In genomic region chr2:241094924-241095420, GRCh38 we compare ENCODE assay signal across 20 cellular contexts. TPM values are rescaled to one million over a fixed set of nuclear protein-coding genes. Genes with fewer than 3 reads are reported as not detected.
DNase-seq lines count a peak whose midpoint lies in the region; ATAC-seq and TF ChIP-seq lines count a peak whose summit lies in the region.
"Had no signal": no experiment of that assay in that cellular context is flagged by ENCODE, and none has a peak within 500 bp of the region (broad histone marks: within the 10 kb centered on the region; RNA-seq: fewer than 3 reads in every experiment).

No MANE protein-coding gene starts in this region.

- peaks cover 0 to 5% of the 10 kb centered on the region in 2 donors for H3K9me3 Mint-ChIP-seq in stimulated activated naive CD8-positive, alpha-beta T cell treated with anti-CD3 and anti-CD28 coated beads, Interleukin-15, amount 100 ng/mL, for 72 hours
- H3K9me3 Mint-ChIP-seq: stimulated activated naive CD8-positive, alpha-beta T cell treated with anti-CD3 and anti-CD28 coated beads, Interleukin-15, Interleukin-2, amounts not matched to agents 100 ng/mL and 50 ng/mL, for 24 hours had no signal

- DNase-seq in stimulated activated naive CD8-positive, alpha-beta T cell treated with anti-CD3 and anti-CD28 coated beads, Interleukin-15, amount 100 ng/mL, for 72 hours = no peak
- no peak for DNase-seq in stimulated activated naive CD8-positive, alpha-beta T cell treated with anti-CD3 and anti-CD28 coated beads, Interleukin-15, Interleukin-2, amounts not matched to agents 100 U/mL and 50 U/mL, for 24 hours
- no peak for DNase-seq in lower lobe of right lung
- no peak for DNase-seq in NCI-H1417 (lab: John Stamatoyannopoulos, UW)
- no peak for DNase-seq in stimulated activated CD4-positive, alpha-beta T cell treated with anti-CD3 and anti-CD28 coated beads, Interleukin-15, amount 100 ng/mL, for 24 hours
- DNase-seq in NCI-H446 (lab: John Stamatoyannopoulos, UW) = no peak
- DNase-seq: activated CD8-positive, alpha-beta memory T cell treated with anti-CD3 and anti-CD28 coated beads, Interleukin-2, amount 50 U/mL, for 48 hours; dermis blood vessel endothelial cell; DMS 273 treated with DMSO at 0.1 percent for 48 hours; gastrocnemius medialis; Kasumi-1; NCI-H1105 treated with DMSO at 0.1 percent for 48 hours; NCI-H526 treated with DMSO at 0.1 percent for 48 hours; occipital lobe; OCI-M1 had no signal

- intact Hi-C loops in lower lobe of right lung (cut with DNase I) = no loop called here

- peak overlapping the region; percentile 99 for H3K27ac ChIP-seq in VCaP
- peak overlapping the region; percentile 13 for H3K27ac ChIP-seq in lower lobe of right lung
- H3K27ac ChIP-seq: breast epithelium, gastrocnemius medialis, right atrium auricular region had no signal

- no peak overlapping the region for H3K4me3 ChIP-seq in lower lobe of right lung
- H3K4me3 ChIP-seq: breast epithelium, gastrocnemius medialis, right atrium auricular region had no signal

- no peak for ATAC-seq in stimulated activated naive CD8-positive, alpha-beta T cell treated with anti-CD3 and anti-CD28 coated beads, Interleukin-15, amount 100 ng/mL, for 72 hours
- no peak for ATAC-seq in stimulated activated naive CD8-positive, alpha-beta T cell treated with anti-CD3 and anti-CD28 coated beads, Interleukin-15, Interleukin-2, amounts not matched to agents 100 U/mL and 50 U/mL, for 24 hours
- no peak for ATAC-seq in lower lobe of right lung
- ATAC-seq: gastrocnemius medialis, HCT116 had no signal

- H3K27me3 ChIP-seq in lower lobe of right lung (ENCODE audit: low read depth) = no peaks in the 10 kb centered on the region
- H3K27me3 ChIP-seq: breast epithelium, gastrocnemius medialis, right atrium auricular region had no signal

- peak overlapping the region in 1 of 2 donors; percentile 2 for H3K4me3 Mint-ChIP-seq in stimulated activated naive CD8-positive, alpha-beta T cell treated with anti-CD3 and anti-CD28 coated beads, Interleukin-15, amount 100 ng/mL, for 72 hours
- H3K4me3 Mint-ChIP-seq: stimulated activated naive CD8-positive, alpha-beta T cell treated with anti-CD3 and anti-CD28 coated beads, Interleukin-15, Interleukin-2, amounts not matched to agents 100 ng/mL and 50 ng/mL, for 24 hours had no signal

- H3K4me1 ChIP-seq in lower lobe of right lung = peaks cover 32% of the 10 kb centered on the region
- H3K4me1 ChIP-seq: breast epithelium, right atrium auricular region had no signal

- TF ChIP-seq CTCF in VCaP (conservative IDR thresholded peaks at IDR 0.05) (no peak), lower lobe of right lung (IDR thresholded peaks at IDR 0.05) (no peak)

- no peaks in the 10 kb centered on the region for H3K27me3 Mint-ChIP-seq in stimulated activated naive CD8-positive, alpha-beta T cell treated with anti-CD3 and anti-CD28 coated beads, Interleukin-15, amount 100 ng/mL, for 72 hours
- H3K27me3 Mint-ChIP-seq: stimulated activated naive CD8-positive, alpha-beta T cell treated with anti-CD3 and anti-CD28 coated beads, Interleukin-15, Interleukin-2, amounts not matched to agents 100 ng/mL and 50 ng/mL, for 24 hours had no signal

- peak overlapping the region; percentile 37 to 98 for H3K27ac Mint-ChIP-seq in stimulated activated naive CD8-positive, alpha-beta T cell treated with anti-CD3 and anti-CD28 coated beads, Interleukin-15, amount 100 ng/mL, for 72 hours

- no peaks in the 10 kb centered on the region for H3K9me3 ChIP-seq in lower lobe of right lung
- H3K9me3 ChIP-seq: breast epithelium, gastrocnemius medialis, right atrium auricular region had no signal

- H3K36me3 ChIP-seq in lower lobe of right lung = peaks cover 98% of the 10 kb centered on the region

- peaks cover 51% of the 10 kb centered on the region for H3K4me1 Mint-ChIP-seq in stimulated activated naive CD8-positive, alpha-beta T cell treated with anti-CD3 and anti-CD28 coated beads, Interleukin-15, amount 100 ng/mL, for 72 hours

RNA-seq across cellular contexts. Expression of gene MTERF4, which starts 7.1 kb away (rescaled TPM):
- total RNA-seq in lower lobe of right lung = 32.0 TPM

RNA-seq across cellular contexts. Expression of gene PASK, which starts 54.3 kb away (rescaled TPM):
- total RNA-seq in lower lobe of right lung = 10.8 TPM

RNA-seq across cellular contexts. Expression of gene PPP1R7, which starts 55.3 kb away (rescaled TPM):
- total RNA-seq in lower lobe of right lung = 58.9 TPM
